1 cellular context compared by ENCODE assay signal in genomic region chr20:8250539-8251200, GRCh38.
TF ChIP-seq lines count a peak whose summit lies in the region.

No MANE protein-coding gene starts in this region.

TF ChIP-seq in HepG2, 621 proteins besides CTCF, POLR2A, EP300 and RAD21 (continued from another document and continues in another):
- TF ChIP-seq ZNF609 (CRISPR knock-in tag; IDR thresholded peaks at IDR 0.05; ENCODE audit: borderline replicate concordance) (peak; percentile 99), ZNF569 (CRISPR knock-in tag; IDR thresholded peaks at IDR 0.05; ENCODE audit: borderline replicate concordance) (no peak; the same call in 1 of the 2 replicates), ZNF781 (CRISPR knock-in tag; IDR thresholded peaks at IDR 0.05; ENCODE audit: borderline replicate concordance, not compliant biosample characterization) (no peak), SPEN (CRISPR knock-in tag; IDR thresholded peaks at IDR 0.05; ENCODE audit: low read depth) (peak; percentile 44; the same call in 1 of the 2 replicates), MZF1 (CRISPR knock-in tag; IDR thresholded peaks at IDR 0.05; ENCODE audit: borderline replicate concordance) (no peak), ZHX1 (CRISPR knock-in tag; IDR thresholded peaks at IDR 0.05; ENCODE audit: low read depth) (no peak), DR1 (CRISPR knock-in tag; IDR thresholded peaks at IDR 0.05) (no peak), DMAP1 (CRISPR knock-in tag; IDR thresholded peaks at IDR 0.05) (peak; percentile 58), MTF2 (CRISPR knock-in tag; IDR thresholded peaks at IDR 0.05; ENCODE audit: borderline replicate concordance) (no peak), ZNF17 (CRISPR knock-in tag; IDR thresholded peaks at IDR 0.05) (no peak), SP2 (CRISPR knock-in tag; IDR thresholded peaks at IDR 0.05) (no peak), AHR (CRISPR knock-in tag; IDR thresholded peaks at IDR 0.05) (no peak), ZNF570 (CRISPR knock-in tag; IDR thresholded peaks at IDR 0.05; ENCODE audit: borderline replicate concordance) (no peak), ZNF652 (CRISPR knock-in tag; IDR thresholded peaks at IDR 0.05; ENCODE audit: borderline replicate concordance, low read depth) (peak; percentile 56; the same call in 1 of the 2 replicates), NFKB2 (CRISPR knock-in tag; IDR thresholded peaks at IDR 0.05; ENCODE audit: borderline replicate concordance) (no peak), GLI4 (CRISPR knock-in tag; IDR thresholded peaks at IDR 0.05; ENCODE audit: borderline replicate concordance) (no peak), FOXJ3 (CRISPR knock-in tag; IDR thresholded peaks at IDR 0.05; ENCODE audit: borderline replicate concordance) (peak; percentile 99), SRSF4 (IDR thresholded peaks at IDR 0.05; ENCODE audit: low read depth, low read length, poor library complexity, severe bottlenecking) (no peak), KLF9 (CRISPR knock-in tag; IDR thresholded peaks at IDR 0.05; ENCODE audit: low read depth) (peak; percentile 90), SMYD3 (CRISPR knock-in tag; IDR thresholded peaks at IDR 0.05) (peak; percentile 94), MEF2D (CRISPR knock-in tag; IDR thresholded peaks at IDR 0.05) (peak; percentile 92), SAP130 (CRISPR knock-in tag; IDR thresholded peaks at IDR 0.05; ENCODE audit: low read depth) (peak; percentile 89), PAWR (CRISPR knock-in tag; IDR thresholded peaks at IDR 0.05; ENCODE audit: borderline replicate concordance) (0 out of 2 replicates have a peak, but pooled peaks have one; percentile 39), ZNF678 (CRISPR knock-in tag; IDR thresholded peaks at IDR 0.05) (no peak; the same call in 1 of the 2 replicates), NBN (conservative IDR thresholded peaks at IDR 0.05) (no peak), SIN3B (IDR thresholded peaks at IDR 0.05; ENCODE audit: low read length) (no peak), HMG20A (CRISPR knock-in tag; IDR thresholded peaks at IDR 0.05; ENCODE audit: borderline replicate concordance) (peak; percentile 98), ETS1 (CRISPR knock-in tag; IDR thresholded peaks at IDR 0.05) (no peak), POLR2AphosphoS5 (IDR thresholded peaks at IDR 0.05; ENCODE audit: low read depth, low read length) (no peak), MIER2 (CRISPR knock-in tag; IDR thresholded peaks at IDR 0.05) (peak; percentile 40; the same call in 1 of the 2 replicates), EEA1 (CRISPR knock-in tag; IDR thresholded peaks at IDR 0.05; ENCODE audit: borderline replicate concordance) (no peak), ZNF740 (CRISPR knock-in tag; IDR thresholded peaks at IDR 0.05) (no peak), ZNF280B (CRISPR knock-in tag; IDR thresholded peaks at IDR 0.05; ENCODE audit: borderline replicate concordance) (no peak), MTA1 (CRISPR knock-in tag; IDR thresholded peaks at IDR 0.05; ENCODE audit: borderline replicate concordance) (no peak; the same call in 1 of the 2 replicates), PBX2 (CRISPR knock-in tag; IDR thresholded peaks at IDR 0.05) (peak; percentile 54; the same call in 1 of the 2 replicates), ZNF251 (CRISPR knock-in tag; IDR thresholded peaks at IDR 0.05) (no peak), ZNF713 (CRISPR knock-in tag; IDR thresholded peaks at IDR 0.05) (no peak), PHF20 (CRISPR knock-in tag; IDR thresholded peaks at IDR 0.05) (no peak), HOXA9 (CRISPR knock-in tag; IDR thresholded peaks at IDR 0.05; ENCODE audit: borderline replicate concordance) (peak; percentile 60; the same call in 1 of the 2 replicates), RARA (CRISPR knock-in tag; IDR thresholded peaks at IDR 0.05) (peak; percentile 99), MYPOP (CRISPR knock-in tag; IDR thresholded peaks at IDR 0.05) (peak; percentile 22; the same call in 1 of the 2 replicates), DBP (CRISPR knock-in tag; IDR thresholded peaks at IDR 0.05; ENCODE audit: not compliant biosample characterization) (no peak), KLF13 (CRISPR knock-in tag; IDR thresholded peaks at IDR 0.05) (no peak), RELA (CRISPR knock-in tag; IDR thresholded peaks at IDR 0.05) (no peak), YY1 (IDR thresholded peaks at IDR 0.05; ENCODE audit: insufficient read depth, insufficient replicate concordance, low read depth, low read length) (no peak), ZKSCAN5 (CRISPR knock-in tag; IDR thresholded peaks at IDR 0.05) (no peak), ZNF674 (CRISPR knock-in tag; IDR thresholded peaks at IDR 0.05; ENCODE audit: low read depth) (no peak), ZNF879 (CRISPR knock-in tag; IDR thresholded peaks at IDR 0.05) (no peak), TRIM22 (IDR thresholded peaks at IDR 0.05) (no peak), REL (CRISPR knock-in tag; conservative IDR thresholded peaks at IDR 0.05) (no peak), SOX6 (IDR thresholded peaks at IDR 0.05) (no peak), SOX6 (CRISPR knock-in tag; IDR thresholded peaks at IDR 0.05) (peak; percentile 100), TEF (CRISPR knock-in tag; IDR thresholded peaks at IDR 0.05) (no peak), GATA4 (IDR thresholded peaks at IDR 0.05; ENCODE audit: borderline replicate concordance, low read depth) (peak; percentile 92), GATAD1 (CRISPR knock-in tag; IDR thresholded peaks at IDR 0.05) (peak; percentile 73), ZMAT5 (CRISPR knock-in tag; IDR thresholded peaks at IDR 0.05; ENCODE audit: borderline replicate concordance, low read depth) (no peak), ZNF20 (CRISPR knock-in tag; IDR thresholded peaks at IDR 0.05) (no peak)
